In genomic region chr15:79896634-79897379, GRCh38 we compare ENCODE assay signal across 8 cellular contexts. TPM values are rescaled to one million over a fixed set of nuclear protein-coding genes. Genes with fewer than 3 reads are reported as not detected.
DNase-seq lines count a peak whose midpoint lies in the region; ATAC-seq, FAIRE-seq and TF ChIP-seq lines count a peak whose summit lies in the region.

Gene MTHFS, minus strand, starts transcription at chr15:79897014. Its CDS starts 26 bp downstream, at chr15:79896988.

- ATAC-seq in HG02623 (IDR thresholded peaks at IDR 0.05; ENCODE audit: unreplicated experiment), result peak; percentile 69

- H3K27me3 ChIP-seq in right atrium auricular region, result no peaks in the 10 kb centered on the region

- no peaks in the 10 kb centered on the region for H3K9me3 ChIP-seq in right atrium auricular region

- H3K4me1 ChIP-seq in right atrium auricular region, result peaks cover 0 to 10% of the 10 kb centered on the region in 2 donors

- peak within 1 kb of the TSS; percentile 94 to 96 for H3K27ac ChIP-seq in right atrium auricular region

- TF ChIP-seq POLR2A in GM12891 (IDR thresholded peaks at IDR 0.05; ENCODE audit: low read depth, low read length), result peak; percentile 82

- peak; percentile 16 to 77 for TF ChIP-seq CTCF in right atrium auricular region (IDR thresholded peaks at IDR 0.05)

- intact Hi-C loops in T-helper 1 cell treated with Interleukin-12 subunit alpha and Interleukin-12 subunit beta and Interleukin-4 antibody, amounts not matched to agents 30 ng/mL and 1 ng/mL, for 36 hours (cut with micrococcal nuclease), result loop anchor here (1.0 to 10.0 kb wide), 7 partner anchors 26 to 1022 kb away; partner anchors contain the start of genes BCL2A1, FAH, MORF4L1 and ZFAND6

- peak within 1 kb of the TSS; percentile 76 to 83 for H3K4me3 ChIP-seq in right atrium auricular region

- DNase-seq in GM12891 (ENCODE audit: insufficient read length, low spot score), result peak; percentile 51
- peak; percentile 83 for DNase-seq in NCI-H1092 treated with DMSO at 0.1 percent for 48 hours (lab: John Stamatoyannopoulos, UW)
- peak in 52 of 56 donors; percentile 23 to 84 (median 66) for DNase-seq in amygdala (lab: John Stamatoyannopoulos, UW)
- DNase-seq in right atrium auricular region (ENCODE audit: low spot score), result peak; percentile 63
- peak; percentile 19 for DNase-seq in pulmonary artery endothelial cell (ENCODE audit: low read depth, low spot score)
- peak; percentile 93 for DNase-seq in urothelium cell line (ENCODE audit: low spot score)

- no peak for FAIRE-seq in GM12891 (lab: Jason Lieb, UNC)
- peak; percentile 65 for FAIRE-seq in urothelium cell line (lab: Jason Lieb, UNC)

- no peaks in the 10 kb centered on the region for H3K36me3 ChIP-seq in right atrium auricular region

TF ChIP-seq in GM12891, 5 proteins besides CTCF, POLR2A, EP300 and RAD21:
- peak; percentile 69; the same call in 1 of the 2 replicates for TF ChIP-seq POLR2AphosphoS5 (IDR thresholded peaks at IDR 0.05; ENCODE audit: low read depth, low read length)
- TF ChIP-seq POU2F2 (IDR thresholded peaks at IDR 0.05; ENCODE audit: low read depth, low read length), result 0 out of 2 replicates have a peak, but pooled peaks have one; percentile 23
- peak; percentile 52 for TF ChIP-seq TAF1 (IDR thresholded peaks at IDR 0.05; ENCODE audit: low read depth, low read length)
- no peak for TF ChIP-seq SPI1 (IDR thresholded peaks at IDR 0.05; ENCODE audit: low read depth, low read length)
- no peak for TF ChIP-seq PAX5 (IDR thresholded peaks at IDR 0.05; ENCODE audit: insufficient read depth, low read length, severe bottlenecking)
TF ChIP-seq in GM12891: peak in this region for 3.

RNA-seq across cellular contexts. Expression of gene MTHFS, which starts in this region (rescaled TPM):
- polyA plus RNA-seq in GM12891 (2012; ENCODE audit: low read depth, missing spikeins), result 32.0 TPM
- 30.5 and 34.1 TPM in 2 replicates for total RNA-seq in T-helper 1 cell treated with Interleukin-12 subunit alpha and Interleukin-12 subunit beta and Interleukin-4 antibody, amounts not matched to agents 30 ng/mL and 1 ng/mL, for 36 hours
- total RNA-seq in right atrium auricular region (10 to 100 TPM in 1 of 2 donors, 1 to 10 TPM in 1; 8.0 to 12.0 TPM), pulmonary artery endothelial cell (12.1 and 17.3 TPM in 2 replicates)

Comparison
In these comparisons a context has a peak if more than half of its experiments do, and no peak if none do; other contexts are left out.
1. Peak in every context shown above with its lines: DNase-seq, ATAC-seq, H3K4me3 ChIP-seq and H3K27ac ChIP-seq.
2. DNase-seq: peak in every context shown above with its lines; median percentile 93 in urothelium cell line; 83 in NCI-H1092 treated with DMSO at 0.1 percent for 48 hours; 66 in amygdala; 63 in right atrium auricular region; 51 in GM12891; 19 in pulmonary artery endothelial cell.